ENCODE assay signal across 19 cellular contexts in genomic region chr11:97888641-97889040, GRCh38.
DNase-seq lines count a peak whose midpoint lies in the region; TF ChIP-seq lines count a peak whose summit lies in the region.
"Had no signal": no experiment of that assay in that cellular context is flagged by ENCODE, and none has a peak within 500 bp of the region (broad histone marks: within the 10 kb centered on the region; RNA-seq: fewer than 3 reads in every experiment).

No MANE protein-coding gene starts in this region.

- H3K27me3 Mint-ChIP-seq in nephron progenitor cell (ENCODE audit: low read depth, poor library complexity) = no peaks in the 10 kb centered on the region
- H3K27me3 Mint-ChIP-seq: T-cell had no signal

- no peak for TF ChIP-seq CTCF in nephron progenitor cell (IDR thresholded peaks at IDR 0.05)

- H3K9me3 Mint-ChIP-seq in nephron progenitor cell = no peaks in the 10 kb centered on the region

- H3K4me1 Mint-ChIP-seq in nephron progenitor cell = no peaks in the 10 kb centered on the region
- H3K4me1 Mint-ChIP-seq: T-cell had no signal

- no peak overlapping the region for H3K4me3 Mint-ChIP-seq in nephron progenitor cell
- H3K4me3 Mint-ChIP-seq: T-cell had no signal

- H3K36me3 Mint-ChIP-seq in nephron progenitor cell (ENCODE audit: low read depth) = no peaks in the 10 kb centered on the region
- H3K36me3 Mint-ChIP-seq: T-cell had no signal

- DNase-seq in NCI-H1092 treated with DMSO at 0.1 percent for 48 hours (lab: John Stamatoyannopoulos, UW) (peak; percentile 50), NCI-H1092 (lab: John Stamatoyannopoulos, UW) (no peak), NCI-H1105 (lab: John Stamatoyannopoulos, UW) (peak; percentile 7), NCI-H69 (lab: John Stamatoyannopoulos, UW) (peak; percentile 51), nephron progenitor cell (no peak), NCI-H524 (lab: John Stamatoyannopoulos, UW) (no peak), NCI-H774 (lab: John Stamatoyannopoulos, UW) (no peak)
- DNase-seq: BE2C, Calu3, GOT3, HCEC 1CT, KBM-7, MG63, NCI-H1436 treated with DMSO at 0.1 percent for 48 hours, NCI-H2029, NCI-H2227 treated with DMSO at 0.1 percent for 48 hours, NCI-H524 treated with DMSO at 0.1 percent for 48 hours, SHP77, T-cell had no signal

- H3K27ac Mint-ChIP-seq in nephron progenitor cell = no peak overlapping the region
- H3K27ac Mint-ChIP-seq: T-cell had no signal

Comparison
In these comparisons a context has a peak if more than half of its experiments do, and no peak if none do; other contexts are left out.
1. DNase-seq: peak in NCI-H1092 treated with DMSO at 0.1 percent for 48 hours (single experiment), NCI-H1105 (single experiment) and NCI-H69 (single experiment); none in NCI-H1092 (single experiment), nephron progenitor cell (single experiment), NCI-H524 (0 of 2) and NCI-H774 (single experiment).